ENCODE assay signal across 2 cellular contexts in the genomic region with DNA sequence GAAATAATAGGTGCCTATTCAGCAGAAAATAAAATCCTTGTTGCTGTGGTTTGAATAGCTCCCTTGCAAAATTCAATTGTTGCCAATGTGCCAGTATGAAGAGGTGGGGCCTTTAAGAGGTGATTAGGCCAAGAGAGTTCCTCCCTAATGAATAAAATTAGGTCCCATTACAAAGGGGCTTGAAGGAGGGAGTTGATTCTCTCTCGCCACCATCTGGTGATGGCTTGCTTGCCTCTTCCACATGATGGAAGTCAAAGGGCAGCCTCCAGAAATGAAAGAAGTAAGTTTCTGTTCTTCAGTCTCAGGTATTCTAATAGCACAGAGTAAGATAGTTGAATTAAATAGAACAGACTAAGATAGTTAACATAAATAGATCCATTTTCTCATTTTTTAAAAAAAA.
TF ChIP-seq lines count a peak whose summit lies in the region.

No MANE protein-coding gene starts in this region.

TF ChIP-seq in HepG2, 621 proteins besides CTCF, POLR2A, EP300 and RAD21:
- peak; percentile 34; the same call in 1 of the 2 replicates for TF ChIP-seq MAFF (IDR thresholded peaks at IDR 0.05; ENCODE audit: low read depth, low read length)
- peak; percentile 21 to 48; a peak in 3 of 4 replicates for TF ChIP-seq MAFK (conservative IDR thresholded peaks at IDR 0.05 in 1 of 2, IDR thresholded peaks at IDR 0.05 in 1 of 2; ENCODE audit: low read length in 2 of 2)
- TF ChIP-seq ZKSCAN1 (IDR thresholded peaks at IDR 0.05; ENCODE audit: low read length): no peak
- TF ChIP-seq ELF4 (CRISPR knock-in tag; IDR thresholded peaks at IDR 0.05; ENCODE audit: borderline replicate concordance): no peak
- TF ChIP-seq RFX1 (IDR thresholded peaks at IDR 0.05): no peak

TF ChIP-seq in K562, 482 proteins besides CTCF, POLR2A, EP300 and RAD21:
- TF ChIP-seq, protein P1, sequence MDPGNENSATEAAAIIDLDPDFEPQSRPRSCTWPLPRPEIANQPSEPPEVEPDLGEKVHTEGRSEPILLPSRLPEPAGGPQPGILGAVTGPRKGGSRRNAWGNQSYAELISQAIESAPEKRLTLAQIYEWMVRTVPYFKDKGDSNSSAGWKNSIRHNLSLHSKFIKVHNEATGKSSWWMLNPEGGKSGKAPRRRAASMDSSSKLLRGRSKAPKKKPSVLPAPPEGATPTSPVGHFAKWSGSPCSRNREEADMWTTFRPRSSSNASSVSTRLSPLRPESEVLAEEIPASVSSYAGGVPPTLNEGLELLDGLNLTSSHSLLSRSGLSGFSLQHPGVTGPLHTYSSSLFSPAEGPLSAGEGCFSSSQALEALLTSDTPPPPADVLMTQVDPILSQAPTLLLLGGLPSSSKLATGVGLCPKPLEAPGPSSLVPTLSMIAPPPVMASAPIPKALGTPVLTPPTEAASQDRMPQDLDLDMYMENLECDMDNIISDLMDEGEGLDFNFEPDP (CRISPR knock-in tag; IDR thresholded peaks at IDR 0.05): no peak
- TF ChIP-seq ZNF316 (IDR thresholded peaks at IDR 0.05) (0 out of 2 replicates have a peak, but pooled peaks have one; percentile 9), SMARCE1 (IDR thresholded peaks at IDR 0.05) (no peak)
TF ChIP-seq in K562: peak in this region for 1.
